ENCODE assay signal across 35 cellular contexts in the genomic region with DNA sequence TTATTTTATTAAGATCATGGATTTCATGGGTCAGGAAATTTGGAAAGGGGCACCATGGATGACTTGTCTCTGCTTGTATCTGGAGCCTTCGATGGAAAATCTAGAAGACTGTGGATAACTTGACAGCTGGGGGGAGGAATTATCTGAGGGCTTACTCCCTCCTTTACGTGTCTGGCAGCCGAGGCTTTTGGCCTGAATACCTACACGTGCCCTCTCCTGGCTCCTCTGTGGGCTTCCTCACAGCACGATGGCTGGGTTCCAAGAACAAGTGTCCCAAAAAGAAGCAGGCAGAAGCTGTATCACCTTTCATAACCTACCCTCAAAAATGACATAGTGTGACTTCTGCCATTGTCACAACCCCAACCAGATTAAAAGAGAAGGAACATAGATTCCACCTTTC.
"Had no signal": no experiment of that assay in that cellular context is flagged by ENCODE, and none has a peak within 500 bp of the region (broad histone marks: within the 10 kb centered on the region; RNA-seq: fewer than 3 reads in every experiment).

No MANE protein-coding gene starts in this region.

- H3K4me3 ChIP-seq: MG63 had no signal

- H3K36me3 ChIP-seq: MG63, WERI-Rb-1 had no signal

- DNase-seq: activated CD4-positive, alpha-beta T cell treated with anti-CD3 and anti-CD28 coated beads for 1 hour; activated CD4-positive, alpha-beta T cell treated with anti-CD3 and anti-CD28 coated beads for 48 hours; activated CD4-positive, alpha-beta T cell treated with anti-CD3 and anti-CD28 coated beads, Interleukin-2, amount 50 U/mL, for 4 hours; activated CD4-positive, CD25-positive, alpha-beta regulatory T cell; activated CD8-positive, alpha-beta T cell treated with anti-CD3 and anti-CD28 coated beads for 36 hours; activated effector memory CD4-positive, alpha-beta T cell treated with anti-CD3 and anti-CD28 coated beads, Interleukin-2, amount 50 U/mL, for 16 hours; activated naive CD4-positive, alpha-beta T cell; activated naive CD4-positive, alpha-beta T cell treated with anti-CD3 and anti-CD28 coated beads, Interleukin-2, amount 50 U/mL, for 16 hours; activated naive CD8-positive, alpha-beta T cell treated with anti-CD3 and anti-CD28 coated beads for 36 hours; activated T-cell treated with anti-CD3 and anti-CD28 coated beads, Interleukin-2, amount 50 U/mL, for 1 hour; activated T-cell treated with anti-CD3 and anti-CD28 coated beads, Interleukin-2, amount 50 U/mL, for 72 hours; amniotic stem cell; caudate nucleus; cerebellar nuclear complex; Karpas-422; KBM-7; NCI-H1048; NCI-H1105 treated with DMSO at 0.1 percent for 48 hours; NCI-H1436; NCI-H1694; NCI-H1930; NCI-H2081 treated with DMSO at 0.1 percent for 48 hours; NCI-H2227 treated with DMSO at 0.1 percent for 48 hours; NCI-H446; NCI-H510A treated with DMSO at 0.1 percent for 48 hours; NCI-H526 treated with DMSO at 0.1 percent for 48 hours; NCI-H774; OCI-M1; SW 1271; T-helper 1 cell; T-helper 2 cell; T-helper 9 cell; WERI-Rb-1 had no signal

- H3K9me3 ChIP-seq: MG63 had no signal

- ATAC-seq: activated CD8-positive, alpha-beta T cell treated with anti-CD3 and anti-CD28 coated beads for 36 hours; activated T-cell treated with anti-CD3 and anti-CD28 coated beads, Interleukin-2, amount 50 U/mL, for 72 hours; activated T-helper 17 cell treated with anti-CD3 and anti-CD28 coated beads, Interleukin-2, amount 50 U/mL, for 72 hours had no signal

- H3K27ac ChIP-seq: WERI-Rb-1 had no signal
